In genomic region chr12:238116-238515, GRCh38 we compare ENCODE assay signal across 23 cellular contexts. TPM values are rescaled to one million over a fixed set of nuclear protein-coding genes. Genes with fewer than 3 reads are reported as not detected.
DNase-seq lines count a peak whose midpoint lies in the region; ATAC-seq and TF ChIP-seq lines count a peak whose summit lies in the region.
"Had no signal": no experiment of that assay in that cellular context is flagged by ENCODE, and none has a peak within 500 bp of the region (broad histone marks: within the 10 kb centered on the region; RNA-seq: fewer than 3 reads in every experiment).

No MANE protein-coding gene starts in this region.

- POLR2A ChIA-PET in HEK293T (lab: Yijun Ruan, JAX): no interaction called here

- peaks cover 4% of the 10 kb centered on the region for H3K27me3 Mint-ChIP-seq in osteocyte (ENCODE audit: unreplicated experiment)

- no peaks in the 10 kb centered on the region for H3K4me1 Mint-ChIP-seq in osteocyte (ENCODE audit: unreplicated experiment)
- H3K4me1 Mint-ChIP-seq: CD4-positive, alpha-beta memory T cell had no signal

- H3K9me3 Mint-ChIP-seq in osteocyte (ENCODE audit: unreplicated experiment): peaks cover 9% of the 10 kb centered on the region

- no peak for ATAC-seq in HG02840 (IDR thresholded peaks at IDR 0.05; ENCODE audit: low FRiP score, unreplicated experiment)

- no peaks in the 10 kb centered on the region for H3K36me3 Mint-ChIP-seq in osteocyte (ENCODE audit: unreplicated experiment)

- no peak overlapping the region for H3K4me3 Mint-ChIP-seq in osteocyte (ENCODE audit: unreplicated experiment)
- H3K4me3 Mint-ChIP-seq: CD4-positive, alpha-beta memory T cell; HFFc6 had no signal

- TF ChIP-seq CTCF in osteocyte (IDR thresholded peaks at IDR 0.05): no peak

- CTCF ChIA-PET in HEK293T (lab: Yijun Ruan, JAX): no interaction called here

- no peak overlapping the region for H3K27ac Mint-ChIP-seq in osteocyte (ENCODE audit: unreplicated experiment)
- H3K27ac Mint-ChIP-seq: CD4-positive, alpha-beta memory T cell; HFFc6 had no signal

- DNase-seq in activated CD8-positive, alpha-beta memory T cell treated with anti-CD3 and anti-CD28 coated beads, Interleukin-2, amount 50 U/mL, for 48 hours: peak; percentile 6
- DNase-seq in activated CD8-positive, alpha-beta memory T cell treated with anti-CD3 and anti-CD28 coated beads, Interleukin-2, amount 50 U/mL, for 4 hours: no peak
- DNase-seq in islet precursor cell: peak; percentile 29
- peak; percentile 15 for DNase-seq in osteocyte (ENCODE audit: extremely low spot score, unreplicated experiment)
- no peak for DNase-seq in NCI-H524 (lab: John Stamatoyannopoulos, UW)
- no peak for DNase-seq in stimulated activated CD4-positive, alpha-beta T cell treated with anti-CD3 and anti-CD28 coated beads, Interleukin-4, amount 100 ng/mL, for 4 hours
- DNase-seq in HEK293T (ENCODE audit: extremely low spot score): no peak
- DNase-seq: 8988T; CD4-positive, alpha-beta memory T cell; DND-41; H7; HFFc6; KBM-7; MM.1S; NCI-H1092; NCI-H1436 treated with DMSO at 0.1 percent for 48 hours; NCI-H1930; NCI-H2227 treated with DMSO at 0.1 percent for 48 hours; NCI-H510A; NCI-H774; NK-92 treated with Interleukin-12 subunit alpha and Interleukin-12 subunit beta, amount 100 ng/mL, for 24 hours; SJCRH30 had no signal

TF ChIP-seq in HEK293T, 16 proteins besides CTCF, POLR2A, EP300 and RAD21:
- TF ChIP-seq LEF1 (IDR thresholded peaks at IDR 0.05; ENCODE audit: borderline replicate concordance): no peak
- no peak for TF ChIP-seq FOXM1 (IDR thresholded peaks at IDR 0.05; ENCODE audit: borderline replicate concordance)

RNA-seq across cellular contexts. Expression of gene SLC6A12, which starts 24.2 kb away (rescaled TPM):
- not detected in 2 replicates for total RNA-seq in osteocyte
- total RNA-seq: HFFc6, SJCRH30 had no signal

RNA-seq across cellular contexts. Expression of gene SLC6A13, which starts 24.5 kb away (rescaled TPM):
- total RNA-seq in osteocyte: 0.43 TPM in 1 of 2 replicates, not detected in the other
- total RNA-seq: H7, HFFc6 had no signal

Comparison
In these comparisons a context has a peak if more than half of its experiments do, and no peak if none do; other contexts are left out.
1. DNase-seq: peak in activated CD8-positive, alpha-beta memory T cell treated with anti-CD3 and anti-CD28 coated beads, Interleukin-2, amount 50 U/mL, for 48 hours (single experiment), islet precursor cell (single experiment) and osteocyte (single experiment); none in activated CD8-positive, alpha-beta memory T cell treated with anti-CD3 and anti-CD28 coated beads, Interleukin-2, amount 50 U/mL, for 4 hours (single experiment), NCI-H524 (0 of 2), stimulated activated CD4-positive, alpha-beta T cell treated with anti-CD3 and anti-CD28 coated beads, Interleukin-4, amount 100 ng/mL, for 4 hours (0 of 2) and HEK293T (single experiment).